25 cellular contexts compared by ENCODE assay signal in the genomic region with DNA sequence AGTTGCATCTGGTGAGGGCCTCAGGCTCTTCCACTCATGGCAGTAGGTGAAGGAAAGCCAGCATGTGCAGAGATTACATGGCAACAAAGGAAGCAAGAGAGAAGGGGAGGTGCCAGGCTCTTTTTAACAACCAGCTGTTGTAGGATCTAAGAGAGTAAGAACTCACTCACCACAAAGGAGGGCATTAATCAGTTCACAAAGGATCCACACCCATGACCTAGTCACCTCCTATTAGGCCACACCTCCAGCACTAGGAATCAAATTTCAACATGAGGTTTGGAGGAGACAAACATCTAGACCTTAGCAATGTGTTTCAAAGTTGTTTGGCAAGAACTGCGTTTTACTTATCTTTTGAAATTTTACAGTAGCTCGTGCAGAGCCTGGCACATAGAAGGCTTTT. TPM values are rescaled to one million over a fixed set of nuclear protein-coding genes. Genes with fewer than 3 reads are reported as not detected.
DNase-seq lines count a peak whose midpoint lies in the region; ATAC-seq and TF ChIP-seq lines count a peak whose summit lies in the region.
"Had no signal": no experiment of that assay in that cellular context is flagged by ENCODE, and none has a peak within 500 bp of the region (broad histone marks: within the 10 kb centered on the region; RNA-seq: fewer than 3 reads in every experiment).

No MANE protein-coding gene starts in this region.

- no peak overlapping the region for H2AK5ac ChIP-seq in mesendoderm (ENCODE audit: low read length)

- no peak overlapping the region for H3K4me3 ChIP-seq in body of pancreas
- H3K4me3 ChIP-seq in mesendoderm (ENCODE audit: low read length) = no peak overlapping the region
- H3K4me3 ChIP-seq: A549; BLaER1 treated with 17β-estradiol and CSF1 and Interleukin-3, amounts not matched to agents 10 nM and 100 nM had no signal

- H2BK15ac ChIP-seq in mesendoderm (replicated peaks; ENCODE audit: low read depth) = no peak overlapping the region

- H4K5ac ChIP-seq in mesendoderm (ENCODE audit: low read length) = no peak overlapping the region

- ATAC-seq in body of pancreas (peak; percentile 87), GM18511 (IDR thresholded peaks at IDR 0.05; ENCODE audit: unreplicated experiment) (no peak), HG02870 (IDR thresholded peaks at IDR 0.05; ENCODE audit: unreplicated experiment) (no peak), GM19035 (IDR thresholded peaks at IDR 0.05; ENCODE audit: unreplicated experiment) (no peak)
- ATAC-seq: A549 had no signal

- DNase-seq in ELF-1 (ENCODE audit: low read depth, low spot score) = peak; percentile 4
- peak; percentile 70 for DNase-seq in NCI-H748 (lab: John Stamatoyannopoulos, UW; ENCODE audit: unreplicated experiment)
- DNase-seq in body of pancreas = peak in 3 of 4 donors; percentile 22 to 57 (median 37)
- peak; percentile 3 for DNase-seq in mesendoderm
- no peak for DNase-seq in DMS 273 (lab: John Stamatoyannopoulos, UW; ENCODE audit: unreplicated experiment)
- DNase-seq: AML-193; CD4-positive, alpha-beta T cell; DMS79 treated with DMSO at 0.1 percent for 48 hours; H9; KBM-7; MV-4-11; NCI-H1105; NCI-H1436 treated with DMSO at 0.1 percent for 48 hours; NCI-H187 treated with DMSO at 0.1 percent for 48 hours; NCI-H510A treated with DMSO at 0.1 percent for 48 hours; RPMI8226; SHP77 had no signal

- no peak for TF ChIP-seq POLR2A in body of pancreas (IDR thresholded peaks at IDR 0.05)

- no peak overlapping the region for H3K4me2 ChIP-seq in mesendoderm (ENCODE audit: low read length)
- H3K4me2 ChIP-seq: A549; BLaER1 treated with 17β-estradiol and CSF1 and Interleukin-3, amounts not matched to agents 10 nM and 100 nM had no signal

- intact Hi-C loops in body of pancreas (cut with DNase I) = no loop called here

- no peak overlapping the region for H3K18ac ChIP-seq in mesendoderm (ENCODE audit: low read length)

- H3K4ac ChIP-seq in mesendoderm (ENCODE audit: low read depth, low read length) = no peak overlapping the region

- no peak overlapping the region for H3K23ac ChIP-seq in mesendoderm (ENCODE audit: low read length)

- TF ChIP-seq CTCF in body of pancreas (IDR thresholded peaks at IDR 0.05) = no peak

- 35 to 42% methylated on average over 2 of the region's 2 CpGs for WGBS in body of pancreas, 2 donors
- WGBS in mesendoderm (ENCODE audit: extremely low coverage, insufficient coverage, low lambda C conversion rate) = no CpG with 5 or more reads among the region's 2 CpGs

- H3K9ac ChIP-seq in mesendoderm (ENCODE audit: low read length) = no peak overlapping the region
- H3K9ac ChIP-seq: BLaER1 treated with 17β-estradiol and CSF1 and Interleukin-3, amounts not matched to agents 10 nM and 100 nM had no signal

- no peaks in the 10 kb centered on the region for H3K36me3 ChIP-seq in body of pancreas (replicated peaks in 1 of 2; ENCODE audit: insufficient read depth in 1 of 2, low read depth in 2 of 2)
- H3K36me3 ChIP-seq in mesendoderm (ENCODE audit: control insufficient read depth, insufficient read depth, low read length) = no peaks in the 10 kb centered on the region
- H3K36me3 ChIP-seq: BLaER1 treated with 17β-estradiol and CSF1 and Interleukin-3, amounts not matched to agents 10 nM and 100 nM had no signal

- H3K27ac ChIP-seq in body of pancreas (peak overlapping the region in 2 of 4 donors; percentile 39 to 66), mesendoderm (ENCODE audit: low read depth, low read length) (no peak overlapping the region)
- H3K27ac ChIP-seq: A549; BLaER1 treated with 17β-estradiol and CSF1 and Interleukin-3, amounts not matched to agents 10 nM and 100 nM had no signal

- no peak overlapping the region for H2BK5ac ChIP-seq in mesendoderm (ENCODE audit: low read length)

- no peaks in the 10 kb centered on the region for H3K79me1 ChIP-seq in mesendoderm (ENCODE audit: low read length)

- no peaks in the 10 kb centered on the region for H3K9me3 ChIP-seq in body of pancreas

- no peaks in the 10 kb centered on the region for H3K27me3 ChIP-seq in body of pancreas
- H3K27me3 ChIP-seq in mesendoderm (ENCODE audit: insufficient read depth, low read length, poor library complexity) = no peaks in the 10 kb centered on the region
- H3K27me3 ChIP-seq: BLaER1 treated with 17β-estradiol and CSF1 and Interleukin-3, amounts not matched to agents 10 nM and 100 nM had no signal

- H2BK120ac ChIP-seq in mesendoderm (ENCODE audit: low read depth, low read length) = no peak overlapping the region

- H4K8ac ChIP-seq in mesendoderm (ENCODE audit: low read depth, low read length) = no peak overlapping the region

- H3K4me1 ChIP-seq in body of pancreas (peaks cover 41% of the 10 kb centered on the region), mesendoderm (ENCODE audit: control insufficient read depth, low read depth, low read length) (no peaks in the 10 kb centered on the region)
- H3K4me1 ChIP-seq: A549; BLaER1 treated with 17β-estradiol and CSF1 and Interleukin-3, amounts not matched to agents 10 nM and 100 nM had no signal

- no peaks in the 10 kb centered on the region for H3K79me2 ChIP-seq in mesendoderm (ENCODE audit: control insufficient read depth, insufficient read depth, low read length)

- H3K56ac ChIP-seq in mesendoderm (ENCODE audit: low read length) = no peak overlapping the region

RNA-seq across cellular contexts. Expression of gene REG3A, which starts 20.5 kb away (rescaled TPM):
- 100 to 1,000 TPM; 351 to 831 TPM for total RNA-seq in body of pancreas
- not detected for polyA plus RNA-seq in mesendoderm (2013, experiment 1 of 2)
- polyA plus RNA-seq in mesendoderm (2013, experiment 2 of 2) = not detected
- total RNA-seq: CD4-positive, alpha-beta T cell; H9; LHCN-M2; MCF 10A; T-helper 1 cell treated with Interleukin-12 subunit alpha and Interleukin-12 subunit beta and Interleukin-4 antibody, amounts not matched to agents 30 ng/mL and 1 ng/mL, for 36 hours had no signal
- polyA plus RNA-seq: A549 had no signal

RNA-seq across cellular contexts. Expression of gene REG1A, which starts 59.8 kb away (rescaled TPM):
- total RNA-seq in body of pancreas = over 10,000 TPM; 14,523 to 48,012 TPM
- not detected for polyA plus RNA-seq in mesendoderm (2013, experiment 1 of 2)
- polyA plus RNA-seq in mesendoderm (2013, experiment 2 of 2) = not detected
- total RNA-seq: CD4-positive, alpha-beta T cell; H9; LHCN-M2; MCF 10A; T-helper 1 cell treated with Interleukin-12 subunit alpha and Interleukin-12 subunit beta and Interleukin-4 antibody, amounts not matched to agents 30 ng/mL and 1 ng/mL, for 36 hours had no signal
- polyA plus RNA-seq: A549 had no signal
